Comparison of ENCODE assay signal across 10 cellular contexts in the genomic region with DNA sequence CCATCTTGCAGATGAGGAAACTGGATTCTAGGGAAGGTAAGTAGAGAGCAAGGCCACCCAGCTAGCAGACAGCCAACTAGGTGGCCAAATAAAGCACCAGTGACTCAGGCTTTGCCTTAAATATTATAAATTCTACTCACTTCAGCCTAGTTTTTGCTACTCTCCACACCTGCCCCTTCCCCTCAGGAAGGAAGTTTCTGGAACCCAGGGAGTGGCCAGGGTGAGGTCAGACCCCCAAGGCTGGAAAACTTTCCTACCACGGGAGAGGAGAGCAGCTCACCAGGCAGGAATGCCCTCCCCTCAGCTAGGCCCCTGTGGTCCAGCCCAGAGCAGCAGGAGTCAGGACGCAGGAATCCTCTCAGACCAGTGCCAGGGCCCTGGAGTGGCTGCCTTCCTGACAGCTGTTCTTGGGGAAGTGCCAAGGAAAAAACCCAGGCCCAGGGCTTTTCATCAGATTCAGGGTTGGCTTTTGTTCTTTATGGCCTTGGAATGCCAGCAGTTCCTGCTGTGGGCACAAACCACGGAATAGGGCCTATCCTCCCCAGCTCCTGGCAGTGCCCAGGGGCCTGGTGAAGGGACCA. TPM values are rescaled to one million over a fixed set of nuclear protein-coding genes. Genes with fewer than 3 reads are reported as not detected.
DNase-seq lines count a peak whose midpoint lies in the region; ATAC-seq lines count a peak whose summit lies in the region.
"Had no signal": no experiment of that assay in that cellular context is flagged by ENCODE, and none has a peak within 500 bp of the region (broad histone marks: within the 10 kb centered on the region; RNA-seq: fewer than 3 reads in every experiment).

No MANE protein-coding gene starts in this region.

- intact Hi-C loops in aorta (cut with DNase I), result loop anchor here in 1 of 2 donors (5.0 kb wide), 1 partner anchor 36 kb away; no protein-coding TSS in a partner anchor

- H3K27ac ChIP-seq in aorta (ENCODE audit: low read depth in 1 of 2, low read length in 2 of 2), result peak overlapping the region; percentile 87 to 90
- H3K27ac ChIP-seq: BLaER1 treated with 17β-estradiol and CSF1 and Interleukin-3, amounts not matched to agents 10 nM and 100 nM had no signal

- H3K4me1 Mint-ChIP-seq in activated T-cell treated with anti-CD3 and anti-CD28 coated beads, Interleukin-2, amount 50 U/mL, for 72 hours (ENCODE audit: low read depth), result no peaks in the 10 kb centered on the region
- no peaks in the 10 kb centered on the region for H3K4me1 Mint-ChIP-seq in stimulated activated memory B cell treated with anti-CD40 and anti-IgM and Interleukin-4, amounts not matched to agents 10 μg/mL and 1 μg/mL and 100 μg/mL, for 72 hours

- DNase-seq in NCI-H2029 treated with DMSO at 0.1 percent for 48 hours (lab: John Stamatoyannopoulos, UW) (peak; percentile 22), NCI-H2029 (lab: John Stamatoyannopoulos, UW) (no peak), dermis blood vessel endothelial cell (peak; percentile 60), medulla oblongata (ENCODE audit: extremely low spot score) (peak; percentile 47), aorta (peak; percentile 89 to 91), NOMO-1 (lab: John Stamatoyannopoulos, UW; ENCODE audit: unreplicated experiment in 2 of 2) (no peak)
- no peak for DNase-seq in activated T-cell treated with anti-CD3 and anti-CD28 coated beads, Interleukin-2, amount 50 U/mL, for 72 hours

- H3K4me3 ChIP-seq in aorta (ENCODE audit: low read length in 2 of 2), result no peak overlapping the region
- H3K4me3 ChIP-seq: BLaER1 treated with 17β-estradiol and CSF1 and Interleukin-3, amounts not matched to agents 10 nM and 100 nM had no signal

- H3K4me1 ChIP-seq in aorta (ENCODE audit: control insufficient read depth in 1 of 2, insufficient read depth in 2 of 2, low read length in 2 of 2), result peaks cover 0 to 8% of the 10 kb centered on the region in 2 donors

- no peaks in the 10 kb centered on the region for H3K27me3 Mint-ChIP-seq in activated T-cell treated with anti-CD3 and anti-CD28 coated beads, Interleukin-2, amount 50 U/mL, for 72 hours (ENCODE audit: low read depth)
- H3K27me3 Mint-ChIP-seq in stimulated activated memory B cell treated with anti-CD40 and anti-IgM and Interleukin-4, amounts not matched to agents 10 μg/mL and 1 μg/mL and 100 μg/mL, for 72 hours, result peaks cover 29% of the 10 kb centered on the region

- no peaks in the 10 kb centered on the region for H3K36me3 ChIP-seq in aorta (ENCODE audit: control insufficient read depth in 1 of 2, insufficient read depth in 2 of 2, low read length in 1 of 2)
- H3K36me3 ChIP-seq: BLaER1 treated with 17β-estradiol and CSF1 and Interleukin-3, amounts not matched to agents 10 nM and 100 nM had no signal

- H3K9me3 Mint-ChIP-seq in activated T-cell treated with anti-CD3 and anti-CD28 coated beads, Interleukin-2, amount 50 U/mL, for 72 hours, result no peaks in the 10 kb centered on the region
- H3K9me3 Mint-ChIP-seq in stimulated activated memory B cell treated with anti-CD40 and anti-IgM and Interleukin-4, amounts not matched to agents 10 μg/mL and 1 μg/mL and 100 μg/mL, for 72 hours, result no peaks in the 10 kb centered on the region

- no peak overlapping the region for H3K27ac Mint-ChIP-seq in activated T-cell treated with anti-CD3 and anti-CD28 coated beads, Interleukin-2, amount 50 U/mL, for 72 hours
- no peak overlapping the region for H3K27ac Mint-ChIP-seq in stimulated activated memory B cell treated with anti-CD40 and anti-IgM and Interleukin-4, amounts not matched to agents 10 μg/mL and 1 μg/mL and 100 μg/mL, for 72 hours

- no peaks in the 10 kb centered on the region for H3K36me3 Mint-ChIP-seq in activated T-cell treated with anti-CD3 and anti-CD28 coated beads, Interleukin-2, amount 50 U/mL, for 72 hours (ENCODE audit: insufficient read depth in 2 of 2)
- no peaks in the 10 kb centered on the region for H3K36me3 Mint-ChIP-seq in stimulated activated memory B cell treated with anti-CD40 and anti-IgM and Interleukin-4, amounts not matched to agents 10 μg/mL and 1 μg/mL and 100 μg/mL, for 72 hours

- H3K4me3 Mint-ChIP-seq in activated T-cell treated with anti-CD3 and anti-CD28 coated beads, Interleukin-2, amount 50 U/mL, for 72 hours, result no peak overlapping the region
- H3K4me3 Mint-ChIP-seq in stimulated activated memory B cell treated with anti-CD40 and anti-IgM and Interleukin-4, amounts not matched to agents 10 μg/mL and 1 μg/mL and 100 μg/mL, for 72 hours, result no peak overlapping the region

- H3K27me3 ChIP-seq in aorta (ENCODE audit: control insufficient read depth in 1 of 2, insufficient read depth in 2 of 2, low read length in 1 of 2), result no peaks in the 10 kb centered on the region

- ATAC-seq in aorta (ENCODE audit: low FRiP score), result peak; percentile 91
- no peak for ATAC-seq in activated T-cell treated with anti-CD3 and anti-CD28 coated beads, Interleukin-2, amount 50 U/mL, for 72 hours (replicated peaks in 1 of 2)
- ATAC-seq in stimulated activated memory B cell treated with anti-CD40 and anti-IgM and Interleukin-4, amounts not matched to agents 10 μg/mL and 1 μg/mL and 100 μg/mL, for 72 hours, result no peak

- 2% methylated on average over 3 of the region's 3 CpGs for WGBS in aorta, 2 donors

- no peaks in the 10 kb centered on the region for H3K9me3 ChIP-seq in aorta (ENCODE audit: control insufficient read depth, low read length)
- H3K9me3 ChIP-seq: BLaER1 treated with 17β-estradiol and CSF1 and Interleukin-3, amounts not matched to agents 10 nM and 100 nM had no signal

RNA-seq across cellular contexts. Expression of a gene that starts 5.1 kb away (rescaled TPM):
- total RNA-seq in dermis blood vessel endothelial cell (0.65 and 0.68 TPM in 2 replicates), aorta (under 1 TPM; 0.45 to 0.87 TPM)
- polyA plus RNA-seq in aorta, result under 1 TPM in 1 of 2 donors, not detected in 1; 1.00 TPM
- total RNA-seq in activated T-cell treated with anti-CD3 and anti-CD28 coated beads, Interleukin-2, amount 50 U/mL, for 72 hours, result 1 to 10 TPM; 3.0 to 4.3 TPM
- total RNA-seq: cerebellum had no signal

Comparison
In these comparisons a context has a peak if more than half of its experiments do, and no peak if none do; other contexts are left out.
1. DNase-seq: peak in NCI-H2029 treated with DMSO at 0.1 percent for 48 hours (single experiment), dermis blood vessel endothelial cell (single experiment), medulla oblongata (single experiment) and aorta (2 of 2); none in NCI-H2029 (single experiment), NOMO-1 (0 of 2) and activated T-cell treated with anti-CD3 and anti-CD28 coated beads, Interleukin-2, amount 50 U/mL, for 72 hours (0 of 2).